ENCODE assay signal across 8 cellular contexts in genomic region chr10:96089116-96089515, GRCh38. TPM values are rescaled to one million over a fixed set of nuclear protein-coding genes. Genes with fewer than 3 reads are reported as not detected.
A peak's percentile ranks its signal among the peaks of the same experiment; 100 is the strongest.
DNase-seq lines count a peak whose midpoint lies in the region; ATAC-seq, FAIRE-seq and TF ChIP-seq lines count a peak whose summit lies in the region.

No MANE protein-coding gene starts in this region.

- no peaks in the 10 kb centered on the region for H3K9me3 ChIP-seq in suprapubic skin

- H3K4me3 Mint-ChIP-seq in activated T-cell treated with anti-CD3 and anti-CD28 coated beads, Interleukin-2, amount 50 U/mL, for 72 hours: peak overlapping the region; percentile 93 to 94
- peak overlapping the region; percentile 92 for H3K4me3 Mint-ChIP-seq in activated CD8-positive, alpha-beta T cell treated with anti-CD3 and anti-CD28 coated beads for 36 hours

- TF ChIP-seq POLR2A in suprapubic skin (IDR thresholded peaks at IDR 0.05) (no peak), lower leg skin (IDR thresholded peaks at IDR 0.05) (no peak)

- DNase-seq in activated T-cell treated with anti-CD3 and anti-CD28 coated beads, Interleukin-2, amount 50 U/mL, for 72 hours: no peak
- DNase-seq in activated T-cell treated with anti-CD3 and anti-CD28 coated beads, Interleukin-2, amount 50 U/mL, for 1 hour: no peak
- no peak for DNase-seq in activated CD8-positive, alpha-beta T cell treated with anti-CD3 and anti-CD28 coated beads for 36 hours
- DNase-seq in suprapubic skin (ENCODE audit: low spot score in 2 of 2) (no peak), dedifferentiated amniotic fluid mesenchymal stem cell (ENCODE audit: extremely low spot score) (no peak), lower leg skin (ENCODE audit: low spot score in 2 of 2) (no peak)

- 92% methylated on average over 2 of the region's 2 CpGs for WGBS in suprapubic skin
- 88 to 94% methylated on average over 2 of the region's 2 CpGs for WGBS in lower leg skin, 2 donors

- TF ChIP-seq EP300 in suprapubic skin (IDR thresholded peaks at IDR 0.05): no peak

- intact Hi-C loops in activated CD8-positive, alpha-beta T cell treated with anti-CD3 and anti-CD28 coated beads for 36 hours (cut with micrococcal nuclease): no loop called here
- intact Hi-C loops in lower leg skin (cut with DNase I; ENCODE audit: low total_unique reads): no loop called here

- no peak for ATAC-seq in activated T-cell treated with anti-CD3 and anti-CD28 coated beads, Interleukin-2, amount 50 U/mL, for 72 hours (replicated peaks in 1 of 2)
- ATAC-seq in activated CD8-positive, alpha-beta T cell treated with anti-CD3 and anti-CD28 coated beads for 36 hours: no peak
- no peak for ATAC-seq in HG03432 (IDR thresholded peaks at IDR 0.05; ENCODE audit: unreplicated experiment)

- peaks cover 0 to 2% of the 10 kb centered on the region in 2 donors for H3K36me3 Mint-ChIP-seq in activated T-cell treated with anti-CD3 and anti-CD28 coated beads, Interleukin-2, amount 50 U/mL, for 72 hours (ENCODE audit: insufficient read depth in 2 of 2)
- H3K36me3 Mint-ChIP-seq in activated CD8-positive, alpha-beta T cell treated with anti-CD3 and anti-CD28 coated beads for 36 hours (ENCODE audit: low read depth): peaks cover 12% of the 10 kb centered on the region

- H3K27ac ChIP-seq in suprapubic skin: no peak overlapping the region

- POLR2A ChIA-PET in activated CD8-positive, alpha-beta T cell treated with anti-CD3 and anti-CD28 coated beads for 36 hours (lab: Charles Lee): interaction anchor here (0.7 to 4.0 kb wide), 9 partner anchors 9 to 395 kb away, joined by 3 to 66 read pairs (median 4); partner anchors contain the start of genes TCTN3 and ZNF518A

- no peaks in the 10 kb centered on the region for H3K9me3 Mint-ChIP-seq in activated T-cell treated with anti-CD3 and anti-CD28 coated beads, Interleukin-2, amount 50 U/mL, for 72 hours
- H3K9me3 Mint-ChIP-seq in activated CD8-positive, alpha-beta T cell treated with anti-CD3 and anti-CD28 coated beads for 36 hours: no peaks in the 10 kb centered on the region

- peaks cover 4% of the 10 kb centered on the region for H3K36me3 ChIP-seq in suprapubic skin

- peaks cover 10% of the 10 kb centered on the region for H3K4me1 ChIP-seq in suprapubic skin

- H3K27me3 ChIP-seq in suprapubic skin: peaks cover 29% of the 10 kb centered on the region

- peak; percentile 94 for FAIRE-seq in islet of Langerhans (lab: Jason Lieb, UNC)

- TF ChIP-seq CTCF in activated CD8-positive, alpha-beta T cell treated with anti-CD3 and anti-CD28 coated beads for 36 hours (IDR thresholded peaks at IDR 0.05): no peak
- no peak for TF ChIP-seq CTCF in suprapubic skin (IDR thresholded peaks at IDR 0.05)
- TF ChIP-seq CTCF in lower leg skin (IDR thresholded peaks at IDR 0.05): no peak

- CTCF ChIA-PET in activated CD8-positive, alpha-beta T cell treated with anti-CD3 and anti-CD28 coated beads for 36 hours (lab: Charles Lee): interaction anchor here (0.5 to 2.2 kb wide), 3 partner anchors 41 to 1222 kb away, joined by 3 to 11 read pairs (median 6); partner anchors contain the start of gene ZNF518A

- H3K4me1 Mint-ChIP-seq in activated T-cell treated with anti-CD3 and anti-CD28 coated beads, Interleukin-2, amount 50 U/mL, for 72 hours (ENCODE audit: low read depth): peaks cover 3% of the 10 kb centered on the region
- H3K4me1 Mint-ChIP-seq in activated CD8-positive, alpha-beta T cell treated with anti-CD3 and anti-CD28 coated beads for 36 hours (ENCODE audit: low read depth): peaks cover 8% of the 10 kb centered on the region

- H3K4me3 ChIP-seq in suprapubic skin (peak overlapping the region; percentile 73), lower leg skin (ENCODE audit: low read depth, poor library complexity, severe bottlenecking) (no peak overlapping the region)

- H3K27ac Mint-ChIP-seq in activated T-cell treated with anti-CD3 and anti-CD28 coated beads, Interleukin-2, amount 50 U/mL, for 72 hours: peak overlapping the region; percentile 98
- H3K27ac Mint-ChIP-seq in activated CD8-positive, alpha-beta T cell treated with anti-CD3 and anti-CD28 coated beads for 36 hours: peak overlapping the region; percentile 34

- H3K27me3 Mint-ChIP-seq in activated T-cell treated with anti-CD3 and anti-CD28 coated beads, Interleukin-2, amount 50 U/mL, for 72 hours (ENCODE audit: low read depth): peaks cover 24% of the 10 kb centered on the region
- peaks cover 16% of the 10 kb centered on the region for H3K27me3 Mint-ChIP-seq in activated CD8-positive, alpha-beta T cell treated with anti-CD3 and anti-CD28 coated beads for 36 hours

RNA-seq across cellular contexts. Expression of gene ZNF518A, which starts 41.0 kb away (rescaled TPM):
- total RNA-seq in activated T-cell treated with anti-CD3 and anti-CD28 coated beads, Interleukin-2, amount 50 U/mL, for 72 hours: 10 to 100 TPM; 26.6 to 34.7 TPM
- total RNA-seq in activated CD8-positive, alpha-beta T cell treated with anti-CD3 and anti-CD28 coated beads for 36 hours: 10 to 100 TPM; 13.4 to 15.2 TPM
- 10 to 100 TPM; 10.7 to 19.9 (median 17.5) TPM for total RNA-seq in suprapubic skin
- 10 to 100 TPM in 1 of 4 donors, 1 to 10 TPM in 3; 6.7 to 12.1 (median 8.3) TPM for total RNA-seq in lower leg skin

RNA-seq across cellular contexts. Expression of gene CCNJ, which starts 45.7 kb away (rescaled TPM):
- total RNA-seq in activated T-cell treated with anti-CD3 and anti-CD28 coated beads, Interleukin-2, amount 50 U/mL, for 72 hours: 1 to 10 TPM; 5.6 to 6.4 TPM
- total RNA-seq in activated CD8-positive, alpha-beta T cell treated with anti-CD3 and anti-CD28 coated beads for 36 hours: 1 to 10 TPM; 4.0 to 4.6 TPM
- 1 to 10 TPM; 2.7 to 4.3 (median 3.6) TPM for total RNA-seq in suprapubic skin
- 1 to 10 TPM; 2.1 to 3.6 (median 3.0) TPM for total RNA-seq in lower leg skin
